19 cellular contexts compared by ENCODE assay signal in genomic region chrX:101999644-102000539, GRCh38.
DNase-seq lines count a peak whose midpoint lies in the region; ATAC-seq and TF ChIP-seq lines count a peak whose summit lies in the region.
"Had no signal": no experiment of that assay in that cellular context is flagged by ENCODE, and none has a peak within 500 bp of the region (broad histone marks: within the 10 kb centered on the region; RNA-seq: fewer than 3 reads in every experiment).

No MANE protein-coding gene starts in this region.

- no peaks in the 10 kb centered on the region for H3K27me3 ChIP-seq in HUES64 (ENCODE audit: insufficient read depth, low read length)
- no peaks in the 10 kb centered on the region for H3K27me3 ChIP-seq in endodermal cell (ENCODE audit: control insufficient read depth, insufficient read depth, low read length, poor library complexity, severe bottlenecking)
- no peaks in the 10 kb centered on the region for H3K27me3 ChIP-seq in mesendoderm (ENCODE audit: insufficient read depth, low read length, poor library complexity)
- H3K27me3 ChIP-seq in prostate gland (replicated peaks; ENCODE audit: insufficient read depth), result no peaks in the 10 kb centered on the region

- TF ChIP-seq CTCF in endodermal cell (conservative IDR thresholded peaks at IDR 0.05) (no peak), prostate gland (IDR thresholded peaks at IDR 0.05) (no peak)

- intact Hi-C loops in prostate gland (cut with DNase I), result no loop called here

- H4K5ac ChIP-seq in mesendoderm (ENCODE audit: low read length), result no peak overlapping the region

- H3K36me3 ChIP-seq in HUES64 (ENCODE audit: insufficient read depth, low read length) (no peaks in the 10 kb centered on the region), endodermal cell (ENCODE audit: control insufficient read depth, insufficient read depth, low read length) (no peaks in the 10 kb centered on the region), mesendoderm (ENCODE audit: control insufficient read depth, insufficient read depth, low read length) (no peaks in the 10 kb centered on the region), prostate gland (no peaks in the 10 kb centered on the region)

- H2AK5ac ChIP-seq in mesendoderm (ENCODE audit: low read length), result no peak overlapping the region

- no peak overlapping the region for H3K56ac ChIP-seq in mesendoderm (ENCODE audit: low read length)

- H3K9me3 ChIP-seq in HUES64 (ENCODE audit: insufficient read depth, low read depth, low read length) (no peaks in the 10 kb centered on the region), endodermal cell (ENCODE audit: control insufficient read depth, low read length) (peaks cover 11% of the 10 kb centered on the region), prostate gland (no peaks in the 10 kb centered on the region)
- H3K9me3 ChIP-seq: Caco-2, SK-N-SH had no signal

- no peaks in the 10 kb centered on the region for H3K79me1 ChIP-seq in mesendoderm (ENCODE audit: low read length)

- ATAC-seq in HG02884 (IDR thresholded peaks at IDR 0.05; ENCODE audit: unreplicated experiment) (no peak), GM19397 (IDR thresholded peaks at IDR 0.05; ENCODE audit: unreplicated experiment) (no peak), GM19463 (IDR thresholded peaks at IDR 0.05; ENCODE audit: unreplicated experiment) (no peak)
- ATAC-seq: Panc1, Right ventricle myocardium inferior had no signal

- no peak overlapping the region for H2BK15ac ChIP-seq in mesendoderm (replicated peaks; ENCODE audit: low read depth)

- no peak overlapping the region for H3K18ac ChIP-seq in mesendoderm (ENCODE audit: low read length)

- no peak overlapping the region for H2BK120ac ChIP-seq in mesendoderm (ENCODE audit: low read depth, low read length)

- 66% methylated on average over 7 of the region's 7 CpGs for WGBS in HUES64
- 70% methylated on average over 7 of the region's 7 CpGs; no CpG with 5 or more reads in 1 of the 2 experiments for WGBS in endodermal cell (ENCODE audit: insufficient coverage in 1 of 2, insufficient read length in 1 of 2), 2 experiments
- no CpG with 5 or more reads among the region's 7 CpGs for WGBS in mesendoderm (ENCODE audit: extremely low coverage, insufficient coverage, low lambda C conversion rate)
- WGBS in prostate gland, result 79% methylated on average over 6 of the region's 7 CpGs

- H3K23ac ChIP-seq in mesendoderm (ENCODE audit: low read length), result no peak overlapping the region

- H3K27ac ChIP-seq in HUES64 (ENCODE audit: low read depth, low read length) (0 out of 2 replicates have a peak overlapping the region, but pooled peaks have one; percentile 25), endodermal cell (ENCODE audit: low read depth, low read length) (no peak overlapping the region), mesendoderm (ENCODE audit: low read depth, low read length) (no peak overlapping the region), prostate gland (no peak overlapping the region)

- H3K9me3 Mint-ChIP-seq in endodermal cell, result peaks cover 62% of the 10 kb centered on the region

- H3K79me2 ChIP-seq in mesendoderm (ENCODE audit: control insufficient read depth, insufficient read depth, low read length), result no peaks in the 10 kb centered on the region

- no peak overlapping the region for H3K4ac ChIP-seq in mesendoderm (ENCODE audit: low read depth, low read length)

- no peak overlapping the region for H3K27ac Mint-ChIP-seq in endodermal cell

- H3K36me3 Mint-ChIP-seq in endodermal cell (ENCODE audit: low read depth), result no peaks in the 10 kb centered on the region

- H3K4me3 Mint-ChIP-seq in endodermal cell, result no peak overlapping the region

- no peak overlapping the region for H4K8ac ChIP-seq in mesendoderm (ENCODE audit: low read depth, low read length)

- no peak overlapping the region for H2BK5ac ChIP-seq in mesendoderm (ENCODE audit: low read length)

- TF ChIP-seq POLR2A in prostate gland (IDR thresholded peaks at IDR 0.05), result no peak

- no peak overlapping the region for H3K4me2 ChIP-seq in mesendoderm (ENCODE audit: low read length)
- H3K4me2 ChIP-seq: SK-N-SH had no signal

- peaks cover 8% of the 10 kb centered on the region for H3K4me1 Mint-ChIP-seq in endodermal cell

- H3K4me3 ChIP-seq in HUES64 (ENCODE audit: low read length) (no peak overlapping the region), endodermal cell (ENCODE audit: low read length) (no peak overlapping the region), mesendoderm (ENCODE audit: low read length) (no peak overlapping the region), prostate gland (no peak overlapping the region)

- DNase-seq in DMS79 treated with DMSO at 0.1 percent for 48 hours (lab: John Stamatoyannopoulos, UW) (peak; percentile 27), endodermal cell (peak; percentile 78), mesendoderm (peak; percentile 67), prostate gland (ENCODE audit: low spot score) (no peak)
- DNase-seq: AML-193, Caco-2, DMS53, GDM1, HCEC 1CT, NCI-H1092 treated with DMSO at 0.1 percent for 48 hours, NCI-H187, NCI-H446, SK-N-SH had no signal

- H3K9ac ChIP-seq in HUES64 (ENCODE audit: low read depth, low read length), result no peak overlapping the region
- H3K9ac ChIP-seq in endodermal cell (ENCODE audit: extremely low read depth, low read length, poor library complexity, severe bottlenecking), result no peak overlapping the region
- no peak overlapping the region for H3K9ac ChIP-seq in mesendoderm (ENCODE audit: low read length)
- H3K9ac ChIP-seq: SK-N-SH had no signal

- H3K27me3 Mint-ChIP-seq in endodermal cell (ENCODE audit: insufficient read depth), result peaks cover 1% of the 10 kb centered on the region

- peaks cover 9% of the 10 kb centered on the region; the same call in 1 of the 2 replicates for H3K4me1 ChIP-seq in HUES64 (ENCODE audit: insufficient read depth, low read length)
- H3K4me1 ChIP-seq in endodermal cell (ENCODE audit: control insufficient read depth, insufficient read depth, low read length), result no peaks in the 10 kb centered on the region
- H3K4me1 ChIP-seq in mesendoderm (ENCODE audit: control insufficient read depth, low read depth, low read length), result no peaks in the 10 kb centered on the region
- no peaks in the 10 kb centered on the region for H3K4me1 ChIP-seq in prostate gland (replicated peaks)
- H3K4me1 ChIP-seq: Caco-2 had no signal
